1 cellular context compared by ENCODE assay signal in genomic region chr19:5218963-5219530, GRCh38.
TF ChIP-seq lines count a peak whose summit lies in the region.

No MANE protein-coding gene starts in this region.

TF ChIP-seq in K562, 482 proteins besides CTCF, POLR2A, EP300 and RAD21 (continued from another document):
- TF ChIP-seq ATF6 (CRISPR knock-in tag; IDR thresholded peaks at IDR 0.05) (no peak), SP2 (IDR thresholded peaks at IDR 0.05; ENCODE audit: extremely low read depth, low read depth, low read length, poor library complexity, severe bottlenecking) (no peak), RBBP5 (IDR thresholded peaks at IDR 0.05; ENCODE audit: borderline replicate concordance, insufficient read depth, low read length, poor library complexity, severe bottlenecking) (no peak), GTF2F1 (IDR thresholded peaks at IDR 0.05; ENCODE audit: low read depth, low read length) (no peak), CBX2 (IDR thresholded peaks at IDR 0.05; ENCODE audit: insufficient read depth, low read length, poor library complexity, severe bottlenecking) (no peak), RBM25 (IDR thresholded peaks at IDR 0.05; ENCODE audit: low read depth, low read length, severe bottlenecking) (peak; percentile 98), ZBTB34 (CRISPR knock-in tag; IDR thresholded peaks at IDR 0.05) (no peak), RBM22 (IDR thresholded peaks at IDR 0.05; ENCODE audit: low read depth, low read length, poor library complexity, severe bottlenecking) (no peak), ZNF212 (CRISPR knock-in tag; IDR thresholded peaks at IDR 0.05) (no peak), NFIC (IDR thresholded peaks at IDR 0.05) (no peak), TFAM (CRISPR knock-in tag; conservative IDR thresholded peaks at IDR 0.05) (no peak), MAZ (CRISPR knock-in tag; conservative IDR thresholded peaks at IDR 0.05 in 1 of 2, IDR thresholded peaks at IDR 0.05 in 1 of 2) (no peak), YBX1 (IDR thresholded peaks at IDR 0.05) (no peak), RB1 (IDR thresholded peaks at IDR 0.05; ENCODE audit: low read depth) (no peak), SP1 (CRISPR knock-in tag; IDR thresholded peaks at IDR 0.05) (no peak), SIX5 (IDR thresholded peaks at IDR 0.05; ENCODE audit: borderline replicate concordance in 1 of 2, insufficient read depth in 1 of 2, low read depth in 1 of 2, low read length in 2 of 2) (no peak), E2F4 (CRISPR knock-in tag; IDR thresholded peaks at IDR 0.05; ENCODE audit: low read depth) (no peak), BRD9 (IDR thresholded peaks at IDR 0.05; ENCODE audit: low read depth, partially characterized antibody) (peak; percentile 89), SMARCA5 (IDR thresholded peaks at IDR 0.05) (peak; percentile 95), SAP30 (IDR thresholded peaks at IDR 0.05; ENCODE audit: borderline replicate concordance, insufficient read depth, low read depth, low read length, poor library complexity, severe bottlenecking) (no peak), OTX1 (CRISPR knock-in tag; IDR thresholded peaks at IDR 0.05) (no peak), USF2 (CRISPR knock-in tag; IDR thresholded peaks at IDR 0.05) (no peak), MITF (IDR thresholded peaks at IDR 0.05) (no peak), TAF1 (IDR thresholded peaks at IDR 0.05; ENCODE audit: control insufficient read depth, extremely low read depth, insufficient read depth, low read length, severe bottlenecking) (no peak), PURB (CRISPR knock-in tag; IDR thresholded peaks at IDR 0.05; ENCODE audit: low read depth) (no peak), ZNF395 (CRISPR knock-in tag; IDR thresholded peaks at IDR 0.05) (no peak), ELK1 (CRISPR knock-in tag; IDR thresholded peaks at IDR 0.05) (no peak), MAFK (IDR thresholded peaks at IDR 0.05; ENCODE audit: low read length) (no peak), ZNF445 (CRISPR knock-in tag; IDR thresholded peaks at IDR 0.05; ENCODE audit: low read depth) (no peak), HDAC1 (IDR thresholded peaks at IDR 0.05) (no peak; a peak in 1 of 4 replicates), HDAC2 (IDR thresholded peaks at IDR 0.05) (peak; percentile 74), SPI1 (IDR thresholded peaks at IDR 0.05; ENCODE audit: borderline replicate concordance, low read depth, low read length) (no peak), BCOR (IDR thresholded peaks at IDR 0.05) (peak; percentile 97), RCOR1 (IDR thresholded peaks at IDR 0.05; ENCODE audit: borderline replicate concordance in 1 of 2, low read depth in 2 of 2, low read length in 2 of 2) (peak; percentile 27 to 60; a peak in 1 of 4 replicates), NR2F6 (CRISPR knock-in tag; IDR thresholded peaks at IDR 0.05) (no peak), ZNF449 (CRISPR knock-in tag; IDR thresholded peaks at IDR 0.05) (no peak), ATF1 (CRISPR knock-in tag; IDR thresholded peaks at IDR 0.05) (no peak), ATF1 (tag; IDR thresholded peaks at IDR 0.05) (no peak), ZNF561 (CRISPR knock-in tag; conservative IDR thresholded peaks at IDR 0.05) (no peak), ZNF23 (CRISPR knock-in tag; IDR thresholded peaks at IDR 0.05) (no peak)
